13 cellular contexts compared by ENCODE assay signal in genomic region chr10:86857097-86857825, GRCh38.
DNase-seq lines count a peak whose midpoint lies in the region; ATAC-seq, FAIRE-seq and TF ChIP-seq lines count a peak whose summit lies in the region.
"Had no signal": no experiment of that assay in that cellular context is flagged by ENCODE, and none has a peak within 500 bp of the region (broad histone marks: within the 10 kb centered on the region; RNA-seq: fewer than 3 reads in every experiment).

No MANE protein-coding gene starts in this region.

- peaks cover 47% of the 10 kb centered on the region for H3K4me1 ChIP-seq in iPS-15b (ENCODE audit: control insufficient read depth, insufficient read depth, low read length)
- H3K4me1 ChIP-seq in MM.1S (ENCODE audit: low read length), result peaks cover 13% of the 10 kb centered on the region
- H3K4me1 ChIP-seq: uterus had no signal

- in situ Hi-C loops in KBM-7 (cut with MboI; ENCODE audit: low pct_unique_long_range_greater_than_20kb, low sequenced_read_pairs), result no loop called here

- no peak overlapping the region for H3K27ac ChIP-seq in MM.1S (ENCODE audit: low read length)
- H3K27ac ChIP-seq: neutrophil, uterus had no signal

- H3K27me3 ChIP-seq in iPS-15b (ENCODE audit: control insufficient read depth, insufficient read depth, low read length) (no peaks in the 10 kb centered on the region), MM.1S (replicated peaks; ENCODE audit: insufficient read depth, low read length) (no peaks in the 10 kb centered on the region)
- H3K27me3 ChIP-seq: neutrophil, uterus had no signal

- peak overlapping the region; percentile 8 for H3K4me3 ChIP-seq in iPS-15b (ENCODE audit: low read depth, low read length)
- H3K4me3 ChIP-seq in MM.1S (ENCODE audit: low read length), result no peak overlapping the region
- H3K4me3 ChIP-seq: uterus had no signal

- H3K9me2 ChIP-seq in MM.1S (replicated peaks; ENCODE audit: insufficient read depth, low read length), result no peaks in the 10 kb centered on the region

- peak; percentile 38 for FAIRE-seq in HTR-8/SVneo (lab: Jason Lieb, UNC)

- peaks cover 13% of the 10 kb centered on the region; the same call in 1 of the 2 replicates for H3F3A ChIP-seq in MM.1S (ENCODE audit: insufficient read depth, low read length)

- TF ChIP-seq CTCF in MM.1S (IDR thresholded peaks at IDR 0.05; ENCODE audit: low read length), result no peak

- peak; percentile 36 for DNase-seq in AG08396 (ENCODE audit: low spot score)
- no peak for DNase-seq in HTR-8/SVneo (ENCODE audit: insufficient read length, low spot score)
- peak; percentile 65 for DNase-seq in astrocyte of the hippocampus (ENCODE audit: low read depth, low spot score)
- no peak for DNase-seq in occipital lobe (lab: John Stamatoyannopoulos, UW)
- DNase-seq in KBM-7, result no peak
- no peak for DNase-seq in MM.1S
- DNase-seq: activated CD8-positive, alpha-beta memory T cell treated with anti-CD3 and anti-CD28 coated beads for 24 hours; stimulated activated CD8-positive, alpha-beta memory T cell treated with anti-CD3 and anti-CD28 coated beads, Interleukin-4, amount 100 ng/mL, for 48 hours; uterus had no signal

- no peak for ATAC-seq in HG03175 (IDR thresholded peaks at IDR 0.05; ENCODE audit: unreplicated experiment)
- ATAC-seq: Panc1 had no signal

- H3K36me3 ChIP-seq in iPS-15b (ENCODE audit: control insufficient read depth, insufficient read depth, low read length), result no peaks in the 10 kb centered on the region
- no peaks in the 10 kb centered on the region for H3K36me3 ChIP-seq in MM.1S (replicated peaks; ENCODE audit: insufficient read depth, low read length)
- H3K36me3 ChIP-seq: neutrophil, uterus had no signal

- H2AFZ ChIP-seq in MM.1S (ENCODE audit: low read length), result no peak overlapping the region

- H3K9ac ChIP-seq in iPS-15b (ENCODE audit: low read depth, low read length), result peak overlapping the region; percentile 4
- no peak overlapping the region for H3K9ac ChIP-seq in MM.1S (ENCODE audit: low read length)

- H3K79me2 ChIP-seq in MM.1S (ENCODE audit: low read length), result no peaks in the 10 kb centered on the region

- no peaks in the 10 kb centered on the region for H4K20me1 ChIP-seq in MM.1S (ENCODE audit: insufficient read depth, low read length)

- no peak overlapping the region for H3K4me2 ChIP-seq in MM.1S (ENCODE audit: low read depth, low read length)

- H3K9me3 ChIP-seq in iPS-15b (ENCODE audit: control insufficient read depth, insufficient read depth, low read length) (no peaks in the 10 kb centered on the region), MM.1S (replicated peaks; ENCODE audit: insufficient read depth, low read length) (no peaks in the 10 kb centered on the region)
- H3K9me3 ChIP-seq: neutrophil, uterus had no signal

Comparison
In these comparisons a context has a peak if more than half of its experiments do, and no peak if none do; other contexts are left out.
1. DNase-seq: peak in AG08396 (single experiment) and astrocyte of the hippocampus (single experiment); none in HTR-8/SVneo (single experiment), occipital lobe (single experiment), KBM-7 (single experiment) and MM.1S (single experiment).